Comparison of ENCODE assay signal across 1 cellular context in genomic region chr11:69726019-69726418, GRCh38.
TF ChIP-seq lines count a peak whose summit lies in the region.

No MANE protein-coding gene starts in this region.

TF ChIP-seq in HCT116, 20 proteins besides CTCF, POLR2A, EP300 and RAD21 (continued from another document):
- TF ChIP-seq REST (IDR thresholded peaks at IDR 0.05; ENCODE audit: low read depth) (no peak), CEBPB (IDR thresholded peaks at IDR 0.05; ENCODE audit: low read depth) (no peak), EZH2phosphoT487 (IDR thresholded peaks at IDR 0.05; ENCODE audit: borderline replicate concordance) (no peak), SIN3A (IDR thresholded peaks at IDR 0.05; ENCODE audit: low read depth) (no peak), ZFX (IDR thresholded peaks at IDR 0.05) (no peak)
TF ChIP-seq in HCT116: peak in this region for 0.
